Comparison of ENCODE assay signal across 10 cellular contexts in the genomic region with DNA sequence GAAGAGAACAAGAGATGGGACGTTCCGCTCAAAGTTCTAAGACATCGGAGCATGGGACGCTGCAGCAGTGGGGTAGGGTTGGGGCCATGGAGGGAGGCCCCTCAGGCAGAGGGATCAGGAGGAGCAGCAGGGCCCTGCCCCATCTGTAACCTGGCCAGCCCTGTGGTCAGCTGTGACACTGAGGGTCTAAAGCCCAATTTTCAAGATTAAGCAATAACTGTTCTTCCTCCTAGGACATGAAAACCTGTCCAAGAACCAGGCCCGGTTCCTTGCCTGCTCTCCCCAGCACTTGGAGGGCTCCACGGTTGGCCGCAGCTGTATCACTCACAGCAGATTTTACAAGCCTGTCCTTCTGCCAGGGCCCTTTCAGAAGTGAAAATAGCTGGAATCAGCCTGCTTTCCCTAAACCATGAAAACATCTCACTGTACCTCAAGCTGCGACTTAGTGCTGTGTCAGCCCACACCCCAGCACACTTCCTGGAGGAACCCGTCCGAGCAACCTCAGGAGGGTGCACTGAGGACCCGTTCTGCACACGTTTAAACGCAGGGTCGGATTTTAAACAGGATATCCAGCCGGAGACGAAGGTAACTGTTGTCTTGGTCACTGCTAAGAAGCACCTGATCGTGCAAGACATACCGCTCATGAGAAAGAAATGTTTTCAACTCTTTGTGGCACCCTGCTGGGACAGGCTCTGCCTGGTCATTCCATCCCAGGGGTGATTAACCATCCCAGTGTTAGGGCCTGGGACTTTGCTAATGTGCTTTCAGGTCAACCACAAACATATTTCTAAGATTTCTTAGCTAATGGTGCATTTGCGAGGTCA.
DNase-seq lines count a peak whose midpoint lies in the region; ATAC-seq and TF ChIP-seq lines count a peak whose summit lies in the region.
"Had no signal": no experiment of that assay in that cellular context is flagged by ENCODE, and none has a peak within 500 bp of the region (broad histone marks: within the 10 kb centered on the region; RNA-seq: fewer than 3 reads in every experiment).

No MANE protein-coding gene starts in this region.

- CTCF ChIA-PET in CD8-positive, alpha-beta memory T cell (lab: Charles Lee), result interaction anchor here (0.7 kb wide), 1 partner anchor 14 kb away, joined by 3 read pairs; no protein-coding TSS in a partner anchor

- no peak for TF ChIP-seq POLR2A in uterus (IDR thresholded peaks at IDR 0.05)

- no peaks in the 10 kb centered on the region for H3K36me3 ChIP-seq in fibroblast of lung (ENCODE audit: control insufficient read depth, insufficient read depth, low read length)
- H3K36me3 ChIP-seq in uterus, result no peaks in the 10 kb centered on the region
- no peaks in the 10 kb centered on the region for H3K36me3 ChIP-seq in CD8-positive, alpha-beta memory T cell (ENCODE audit: insufficient read depth, low read length)

- no peak overlapping the region for H3K4me2 ChIP-seq in fibroblast of lung (ENCODE audit: extremely low read depth, insufficient read depth, low read length)

- intact Hi-C loops in uterus (cut with DNase I; ENCODE audit: low total_unique reads), result loop anchor here (10.0 kb wide), 1 partner anchor 115 kb away; no protein-coding TSS in a partner anchor

- H3K27me3 ChIP-seq in fibroblast of lung (ENCODE audit: control insufficient read depth, insufficient read depth, low read length) (no peaks in the 10 kb centered on the region), uterus (no peaks in the 10 kb centered on the region)
- no peaks in the 10 kb centered on the region for H3K27me3 ChIP-seq in CD8-positive, alpha-beta memory T cell (ENCODE audit: insufficient read depth, low read length, poor library complexity, severe bottlenecking)

- H3K36me3 Mint-ChIP-seq in nephron (ENCODE audit: low read depth), result no peaks in the 10 kb centered on the region
- no peaks in the 10 kb centered on the region for H3K36me3 Mint-ChIP-seq in CD8-positive, alpha-beta memory T cell

- H3K4me3 Mint-ChIP-seq in nephron, result peak overlapping the region in 2 of 3 experiments; percentile 6 to 40
- H3K4me3 Mint-ChIP-seq in CD8-positive, alpha-beta memory T cell, result no peak overlapping the region

- peaks cover 16% of the 10 kb centered on the region for H3K27me3 Mint-ChIP-seq in nephron (ENCODE audit: low read depth)
- peaks cover 14 to 51% of the 10 kb centered on the region in 2 donors for H3K27me3 Mint-ChIP-seq in CD8-positive, alpha-beta memory T cell

- H3K9me3 Mint-ChIP-seq in nephron, result peaks cover 12% of the 10 kb centered on the region
- peaks cover 0 to 13% (median 3%) of the 10 kb centered on the region in 5 donors for H3K9me3 Mint-ChIP-seq in CD8-positive, alpha-beta memory T cell

- DNase-seq in activated effector memory CD4-positive, alpha-beta T cell treated with anti-CD3 and anti-CD28 coated beads, Interleukin-2, amount 50 U/mL, for 16 hours, result peak; percentile 38
- DNase-seq in activated effector memory CD4-positive, alpha-beta T cell treated with Interleukin-2 at 50 U/mL for 16 hours, result no peak
- DNase-seq in fibroblast of lung (ENCODE audit: low read depth in 2 of 2) (peak; percentile 22 to 34), uterus (peak; percentile 86 to 90), OCI-M1 (lab: John Stamatoyannopoulos, UW) (no peak)
- DNase-seq in CD8-positive, alpha-beta memory T cell, result no peak
- DNase-seq: ACHN, NCI-H2171 treated with DMSO at 0.1 percent for 48 hours had no signal

- H3K27ac ChIP-seq in fibroblast of lung (ENCODE audit: insufficient read depth, low read length) (no peak overlapping the region), uterus (peak overlapping the region; percentile 94 to 95)
- no peak overlapping the region for H3K27ac ChIP-seq in CD8-positive, alpha-beta memory T cell (ENCODE audit: low read depth, low read length)

- H3K79me2 ChIP-seq in fibroblast of lung (ENCODE audit: control insufficient read depth, insufficient read depth, low read length), result no peaks in the 10 kb centered on the region

- no peak overlapping the region for H2AFZ ChIP-seq in fibroblast of lung (ENCODE audit: low read length)

- no peak overlapping the region for H3K4me3 ChIP-seq in fibroblast of lung (replicated peaks in 1 of 4; ENCODE audit: control extremely low read depth in 1 of 4, insufficient read depth in 1 of 4, low read depth in 3 of 4, low read length in 4 of 4)
- H3K4me3 ChIP-seq in uterus, result peak overlapping the region in 1 of 2 donors; percentile 15
- H3K4me3 ChIP-seq in CD8-positive, alpha-beta memory T cell (ENCODE audit: low read length), result no peak overlapping the region

- H3K27ac Mint-ChIP-seq in nephron, result peak overlapping the region; percentile 81 to 89 (median 89)
- no peak overlapping the region for H3K27ac Mint-ChIP-seq in CD8-positive, alpha-beta memory T cell

- POLR2A ChIA-PET in CD8-positive, alpha-beta memory T cell (lab: Charles Lee), result no interaction called here

- no peaks in the 10 kb centered on the region for H3K4me1 ChIP-seq in fibroblast of lung (ENCODE audit: control insufficient read depth, extremely low read depth, insufficient read depth, low read length)
- H3K4me1 ChIP-seq in uterus, result peaks cover 26 to 28% of the 10 kb centered on the region in 2 donors
- no peaks in the 10 kb centered on the region for H3K4me1 ChIP-seq in CD8-positive, alpha-beta memory T cell (ENCODE audit: insufficient read depth, low read length)

- no peaks in the 10 kb centered on the region for H4K20me1 ChIP-seq in fibroblast of lung (ENCODE audit: control insufficient read depth, extremely low read depth, insufficient read depth, low read length)

- peaks cover 56% of the 10 kb centered on the region for H3K4me1 Mint-ChIP-seq in nephron
- H3K4me1 Mint-ChIP-seq in CD8-positive, alpha-beta memory T cell, result no peaks in the 10 kb centered on the region

- no peak for ATAC-seq in HG02588 (IDR thresholded peaks at IDR 0.05; ENCODE audit: unreplicated experiment)

- H3K9ac ChIP-seq in fibroblast of lung (ENCODE audit: insufficient read depth, low read length), result no peak overlapping the region

- TF ChIP-seq CTCF in fibroblast of lung (conservative IDR thresholded peaks at IDR 0.05 in 1 of 2, IDR thresholded peaks at IDR 0.05 in 1 of 2; ENCODE audit: low read depth in 1 of 2, low read length in 2 of 2), result no peak
- TF ChIP-seq CTCF in nephron (IDR thresholded peaks at IDR 0.05; ENCODE audit: unreplicated experiment in 3 of 3), result no peak
- no peak for TF ChIP-seq CTCF in uterus (IDR thresholded peaks at IDR 0.05)

- H3K9me3 ChIP-seq in fibroblast of lung (ENCODE audit: control insufficient read depth, insufficient read depth, low read depth, low read length) (no peaks in the 10 kb centered on the region), uterus (no peaks in the 10 kb centered on the region)
- H3K9me3 ChIP-seq in CD8-positive, alpha-beta memory T cell (ENCODE audit: low read length), result no peaks in the 10 kb centered on the region

Comparison
In these comparisons a context has a peak if more than half of its experiments do, and no peak if none do; other contexts are left out.
1. DNase-seq: peak in activated effector memory CD4-positive, alpha-beta T cell treated with anti-CD3 and anti-CD28 coated beads, Interleukin-2, amount 50 U/mL, for 16 hours (single experiment), fibroblast of lung (2 of 2) and uterus (2 of 2); none in activated effector memory CD4-positive, alpha-beta T cell treated with Interleukin-2 at 50 U/mL for 16 hours (single experiment), CD8-positive, alpha-beta memory T cell (0 of 5) and OCI-M1 (single experiment).
2. H3K27ac ChIP-seq: peak in uterus (2 of 2); none in fibroblast of lung (single experiment) and CD8-positive, alpha-beta memory T cell (single experiment).
3. H3K27ac Mint-ChIP-seq: peak in nephron (3 of 3); none in CD8-positive, alpha-beta memory T cell (0 of 8).
4. H3K4me3 Mint-ChIP-seq: peak in nephron (2 of 3); none in CD8-positive, alpha-beta memory T cell (0 of 7).